Comparison of ENCODE assay signal across 22 cellular contexts in the genomic region with DNA sequence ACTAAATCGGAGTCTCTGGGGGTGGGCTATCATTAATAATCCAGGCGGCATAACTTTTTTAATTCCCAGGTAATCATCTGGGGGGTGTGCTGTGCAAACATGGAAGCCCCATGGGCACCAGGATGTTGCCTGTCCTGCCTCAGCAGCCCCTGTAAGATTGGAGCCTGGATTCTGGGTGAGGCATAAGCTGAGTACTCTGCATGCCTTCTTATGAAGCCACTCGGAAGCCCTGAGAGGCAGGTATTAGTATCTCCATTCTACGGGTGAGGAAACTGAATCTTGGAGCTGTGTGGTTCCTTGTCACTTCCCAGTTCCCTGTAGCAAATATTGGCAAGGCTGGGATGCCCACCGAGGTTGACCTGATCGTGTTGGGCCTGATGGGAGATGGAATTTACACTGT. TPM values are rescaled to one million over a fixed set of nuclear protein-coding genes. Genes with fewer than 3 reads are reported as not detected.
A peak's percentile ranks its signal among the peaks of the same experiment; 100 is the strongest.
DNase-seq lines count a peak whose midpoint lies in the region; ATAC-seq and TF ChIP-seq lines count a peak whose summit lies in the region.
"Had no signal": no experiment of that assay in that cellular context is flagged by ENCODE, and none has a peak within 500 bp of the region (broad histone marks: within the 10 kb centered on the region; RNA-seq: fewer than 3 reads in every experiment).

No MANE protein-coding gene starts in this region.

- H3F3A ChIP-seq in GM23338 (replicated peaks; ENCODE audit: low read depth) = no peaks in the 10 kb centered on the region
- peaks cover 25% of the 10 kb centered on the region for H3F3A ChIP-seq in PC-9 (ENCODE audit: insufficient read depth, low read depth)

- H3K4me3 ChIP-seq in GM23338 (no peak overlapping the region), PC-9 (no peak overlapping the region), testis (no peak overlapping the region), aorta (ENCODE audit: low read length in 2 of 2) (no peak overlapping the region)
- H3K4me3 ChIP-seq: GM12878, HAP-1 had no signal

- intact Hi-C loops in PC-9 (cut with micrococcal nuclease; ENCODE audit: unreplicated experiment) (loop anchor here (5.0 kb wide), 1 partner anchor 35 kb away; no protein-coding TSS in a partner anchor), testis (cut with DNase I; ENCODE audit: low total_unique reads) (no loop called here), aorta (cut with DNase I) (no loop called here)

- no peak for DNase-seq in GM23338 (ENCODE audit: low spot score)
- no peak for DNase-seq in PC-9
- DNase-seq in islet precursor cell = peak; percentile 30
- peak; percentile 11 for DNase-seq in testis
- DNase-seq in aorta = no peak
- no peak for DNase-seq in NCI-H187 (lab: John Stamatoyannopoulos, UW)
- DNase-seq: BE2C, DMS79 treated with DMSO at 0.1 percent for 48 hours, Karpas-422, MV-4-11, NCI-H1694, NCI-H2081 treated with DMSO at 0.1 percent for 48 hours, NCI-H446, NCI-H526, SIG-M5 had no signal

- BruUV-seq in PC-9 (replicated peaks; lab: Mats Ljungman, UMichigan) = no TSS peak

- H3K4me1 Mint-ChIP-seq in GM23338 = peaks cover 8% of the 10 kb centered on the region

- H3K4me1 ChIP-seq in GM23338 (ENCODE audit: insufficient read depth) (peaks cover 7% of the 10 kb centered on the region), PC-9 (replicated peaks; ENCODE audit: insufficient read depth) (peaks cover 51% of the 10 kb centered on the region), testis (peaks cover 12% of the 10 kb centered on the region), aorta (ENCODE audit: control insufficient read depth in 1 of 2, insufficient read depth in 2 of 2, low read length in 2 of 2) (peaks cover 0 to 2% of the 10 kb centered on the region in 2 donors)

- peaks cover 7% of the 10 kb centered on the region for H3K27me3 Mint-ChIP-seq in GM23338 (ENCODE audit: insufficient read depth, low read depth, poor library complexity)

- peak overlapping the region; percentile 38; the same call in 1 of the 2 replicates for H2AFZ ChIP-seq in GM23338
- no peak overlapping the region for H2AFZ ChIP-seq in PC-9

- H3K4me2 ChIP-seq in GM23338 (no peak overlapping the region), PC-9 (peak overlapping the region; percentile 52)

- POLR2A ChIA-PET in PC-9 (lab: Charles Lee; ENCODE audit: unreplicated experiment) = no interaction called here

- CTCF ChIA-PET in PC-9 (lab: Charles Lee) = interaction anchor here (1.0 kb wide), 1 partner anchor 32 kb away, joined by 3 read pairs; no protein-coding TSS in a partner anchor

- no peaks in the 10 kb centered on the region for H3K36me3 ChIP-seq in GM23338 (ENCODE audit: insufficient read depth)
- no peaks in the 10 kb centered on the region for H3K36me3 ChIP-seq in PC-9 (ENCODE audit: low read depth)
- H3K36me3 ChIP-seq in testis (ENCODE audit: low read depth, missing control alignments) = no peaks in the 10 kb centered on the region
- H3K36me3 ChIP-seq in aorta (ENCODE audit: control insufficient read depth in 1 of 2, insufficient read depth in 2 of 2, low read length in 1 of 2) = no peaks in the 10 kb centered on the region
- H3K36me3 ChIP-seq: BE2C, HAP-1 had no signal

- no peak for TF ChIP-seq POLR2A in testis (IDR thresholded peaks at IDR 0.05)

- H3K79me2 ChIP-seq in GM23338 (replicated peaks; ENCODE audit: insufficient read depth) (no peaks in the 10 kb centered on the region), PC-9 (ENCODE audit: low read depth) (no peaks in the 10 kb centered on the region)

- 76 to 89% methylated on average over 6 of the region's 6 CpGs for WGBS in testis, 2 donors
- WGBS in aorta, 2 donors = 82 to 83% methylated on average over 6 of the region's 6 CpGs

- no peaks in the 10 kb centered on the region; the same call in 2 of the 3 replicates for H3K36me3 Mint-ChIP-seq in GM23338 (ENCODE audit: low read depth)

- no peak overlapping the region for H3K4me3 Mint-ChIP-seq in GM23338
- H3K4me3 Mint-ChIP-seq: T-cell had no signal

- no peaks in the 10 kb centered on the region for H3K9me3 ChIP-seq in PC-9 (ENCODE audit: insufficient read depth, low read depth)
- H3K9me3 ChIP-seq in testis = no peaks in the 10 kb centered on the region
- no peaks in the 10 kb centered on the region for H3K9me3 ChIP-seq in aorta (ENCODE audit: control insufficient read depth, low read length)
- H3K9me3 ChIP-seq: BE2C, HAP-1 had no signal

- no peaks in the 10 kb centered on the region for H4K20me1 ChIP-seq in GM23338 (replicated peaks; ENCODE audit: insufficient read depth)
- no peaks in the 10 kb centered on the region for H4K20me1 ChIP-seq in PC-9 (ENCODE audit: insufficient read depth)

- TF ChIP-seq CTCF in GM23338 (conservative IDR thresholded peaks at IDR 0.05; ENCODE audit: low read depth in 2 of 2) (no peak), PC-9 (conservative IDR thresholded peaks at IDR 0.05) (no peak), testis (IDR thresholded peaks at IDR 0.05) (no peak)

- H3K27ac Mint-ChIP-seq in GM23338 = no peak overlapping the region; the same call in 1 of the 2 replicates
- H3K27ac Mint-ChIP-seq: T-cell had no signal

- H3K9me3 Mint-ChIP-seq in GM23338 = peaks cover 2% of the 10 kb centered on the region

- no peak for ATAC-seq in GM23338
- no peak for ATAC-seq in HG03108 (IDR thresholded peaks at IDR 0.05; ENCODE audit: unreplicated experiment)
- no peak for ATAC-seq in aorta (ENCODE audit: low FRiP score)
- ATAC-seq: GM12878, T-cell had no signal

- H3K9me2 ChIP-seq in GM23338 (ENCODE audit: insufficient read depth) (peaks cover 3% of the 10 kb centered on the region; the same call in 1 of the 2 replicates), PC-9 (ENCODE audit: insufficient read depth) (no peaks in the 10 kb centered on the region)

- H3K27ac ChIP-seq in GM23338 (ENCODE audit: low read depth) = no peak overlapping the region
- peak overlapping the region; percentile 61 for H3K27ac ChIP-seq in PC-9
- no peak overlapping the region for H3K27ac ChIP-seq in testis
- H3K27ac ChIP-seq in aorta (ENCODE audit: low read depth in 1 of 2, low read length in 2 of 2) = no peak overlapping the region

- H3K27me3 ChIP-seq in GM23338 (ENCODE audit: insufficient read depth) (no peaks in the 10 kb centered on the region), PC-9 (ENCODE audit: insufficient read depth, low read depth) (no peaks in the 10 kb centered on the region), testis (no peaks in the 10 kb centered on the region), aorta (ENCODE audit: control insufficient read depth in 1 of 2, insufficient read depth in 2 of 2, low read length in 1 of 2) (no peaks in the 10 kb centered on the region)
- H3K27me3 ChIP-seq: BE2C had no signal

TF ChIP-seq in GM23338, 12 proteins besides CTCF, POLR2A, EP300 and RAD21 (continues in another document):
- TF ChIP-seq EZH2 (IDR thresholded peaks at IDR 0.05; ENCODE audit: low read depth, unreplicated experiment) = no peak
- no peak for TF ChIP-seq POLR2AphosphoS5 (IDR thresholded peaks at IDR 0.05; ENCODE audit: low read depth)
- TF ChIP-seq ZNF331 (CRISPR knock-in tag; IDR thresholded peaks at IDR 0.05; ENCODE audit: low read depth) = no peak
- TF ChIP-seq, protein P1, sequence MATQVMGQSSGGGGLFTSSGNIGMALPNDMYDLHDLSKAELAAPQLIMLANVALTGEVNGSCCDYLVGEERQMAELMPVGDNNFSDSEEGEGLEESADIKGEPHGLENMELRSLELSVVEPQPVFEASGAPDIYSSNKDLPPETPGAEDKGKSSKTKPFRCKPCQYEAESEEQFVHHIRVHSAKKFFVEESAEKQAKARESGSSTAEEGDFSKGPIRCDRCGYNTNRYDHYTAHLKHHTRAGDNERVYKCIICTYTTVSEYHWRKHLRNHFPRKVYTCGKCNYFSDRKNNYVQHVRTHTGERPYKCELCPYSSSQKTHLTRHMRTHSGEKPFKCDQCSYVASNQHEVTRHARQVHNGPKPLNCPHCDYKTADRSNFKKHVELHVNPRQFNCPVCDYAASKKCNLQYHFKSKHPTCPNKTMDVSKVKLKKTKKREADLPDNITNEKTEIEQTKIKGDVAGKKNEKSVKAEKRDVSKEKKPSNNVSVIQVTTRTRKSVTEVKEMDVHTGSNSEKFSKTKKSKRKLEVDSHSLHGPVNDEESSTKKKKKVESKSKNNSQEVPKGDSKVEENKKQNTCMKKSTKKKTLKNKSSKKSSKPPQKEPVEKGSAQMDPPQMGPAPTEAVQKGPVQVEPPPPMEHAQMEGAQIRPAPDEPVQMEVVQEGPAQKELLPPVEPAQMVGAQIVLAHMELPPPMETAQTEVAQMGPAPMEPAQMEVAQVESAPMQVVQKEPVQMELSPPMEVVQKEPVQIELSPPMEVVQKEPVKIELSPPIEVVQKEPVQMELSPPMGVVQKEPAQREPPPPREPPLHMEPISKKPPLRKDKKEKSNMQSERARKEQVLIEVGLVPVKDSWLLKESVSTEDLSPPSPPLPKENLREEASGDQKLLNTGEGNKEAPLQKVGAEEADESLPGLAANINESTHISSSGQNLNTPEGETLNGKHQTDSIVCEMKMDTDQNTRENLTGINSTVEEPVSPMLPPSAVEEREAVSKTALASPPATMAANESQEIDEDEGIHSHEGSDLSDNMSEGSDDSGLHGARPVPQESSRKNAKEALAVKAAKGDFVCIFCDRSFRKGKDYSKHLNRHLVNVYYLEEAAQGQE (IDR thresholded peaks at IDR 0.05; ENCODE audit: unreplicated experiment) = no peak
- TF ChIP-seq ZNF114 (CRISPR knock-in tag; IDR thresholded peaks at IDR 0.05) = no peak
- TF ChIP-seq EZH2phosphoT487 (IDR thresholded peaks at IDR 0.05; ENCODE audit: unreplicated experiment) = no peak
- TF ChIP-seq STAT1 (IDR thresholded peaks at IDR 0.05; ENCODE audit: unreplicated experiment) = no peak
- TF ChIP-seq NANOG (IDR thresholded peaks at IDR 0.05; ENCODE audit: borderline replicate concordance) = no peak
- no peak for TF ChIP-seq CREB1 (CRISPR knock-in tag; IDR thresholded peaks at IDR 0.05; ENCODE audit: low read depth)
- no peak for TF ChIP-seq JUNB (IDR thresholded peaks at IDR 0.05; ENCODE audit: unreplicated experiment)

RNA-seq across cellular contexts. Expression of a gene that starts 7.4 kb away (rescaled TPM):
- not detected in 2 replicates for total RNA-seq in GM23338 (2014; rRNA removed; shearing (Covaris generic))
- polyA plus RNA-seq in GM23338 (2016; fragmentation: Nextera tagmentation; extraction: Ambion mirVana) (not detected in 2 replicates), testis (ENCODE audit: insufficient read depth, low read depth, low replicate concordance) (not detected), aorta (not detected)
- total RNA-seq in PC-9 (2021) (0.15 and 0.23 TPM in 2 replicates), testis (under 1 TPM in 1 of 2 donors, not detected in 1; 0.19 TPM), aorta (under 1 TPM in 1 of 2 donors, not detected in 1; 0.36 TPM)
- total RNA-seq: A673, GM12878, OCI-LY7, RPMI7951, T-cell had no signal
- polyA plus RNA-seq: GM12878 had no signal

RNA-seq across cellular contexts. Expression of a gene that starts 21.4 kb away (rescaled TPM):
- total RNA-seq in GM23338 (2014; rRNA removed; shearing (Covaris generic)) = 0.14 and 0.85 TPM in 2 replicates
- 0.16 and 0.42 TPM in 2 replicates for polyA plus RNA-seq in GM23338 (2016; fragmentation: Nextera tagmentation; extraction: Ambion mirVana)
- total RNA-seq in PC-9 (2021) = 0.63 and 0.73 TPM in 2 replicates
- 1 to 10 TPM; 2.7 to 3.6 TPM for total RNA-seq in testis
- polyA plus RNA-seq in testis (ENCODE audit: insufficient read depth, low read depth, low replicate concordance) = 20.3 TPM
- total RNA-seq in aorta = 100 to 1,000 TPM in 1 of 2 donors, 10 to 100 TPM in 1; 67.9 to 132 TPM
- polyA plus RNA-seq in aorta = 10 to 100 TPM; 11.0 to 32.6 TPM
- total RNA-seq: RPMI7951 had no signal

Comparison
In these comparisons a context has a peak if more than half of its experiments do, and no peak if none do; other contexts are left out.
1. DNase-seq: peak in islet precursor cell (single experiment) and testis (single experiment); none in GM23338 (single experiment), PC-9 (0 of 2), aorta (0 of 2) and NCI-H187 (0 of 2).
2. RNA of a gene that starts 21.4 kb away (total RNA-seq): 67.9 to 132 TPM in aorta; 2.7 to 3.6 TPM in testis, 0.63 to 0.73 TPM in PC-9 and 0.14 to 0.85 TPM in GM23338; every median in the first group is over 10 times any median in the second.